ENCODE assay signal across 19 cellular contexts in the genomic region with DNA sequence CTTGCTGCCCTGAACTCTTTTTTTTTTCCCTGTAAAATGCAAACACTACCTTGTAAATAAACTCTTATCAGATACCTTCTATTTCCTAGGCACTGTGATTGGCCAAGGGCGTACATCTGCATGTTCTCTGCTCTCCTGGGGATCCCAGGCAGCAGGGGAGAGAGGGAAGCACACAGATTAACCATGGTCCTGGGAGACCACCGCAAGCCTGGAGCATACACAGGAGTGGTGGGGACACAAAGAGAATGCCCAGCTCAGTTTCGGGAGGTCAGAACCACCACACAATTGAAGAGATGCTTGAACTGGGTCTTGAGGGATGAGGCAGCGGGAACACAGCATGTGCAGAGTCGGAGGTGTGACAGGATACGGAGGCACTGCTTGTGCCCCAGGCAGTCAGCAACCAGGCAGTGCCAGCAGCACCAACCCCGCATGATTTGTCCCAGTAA. TPM values are rescaled to one million over a fixed set of nuclear protein-coding genes. Genes with fewer than 3 reads are reported as not detected.
DNase-seq lines count a peak whose midpoint lies in the region; TF ChIP-seq lines count a peak whose summit lies in the region.
"Had no signal": no experiment of that assay in that cellular context is flagged by ENCODE, and none has a peak within 500 bp of the region (broad histone marks: within the 10 kb centered on the region; RNA-seq: fewer than 3 reads in every experiment).

No MANE protein-coding gene starts in this region.

- H3K4me1 Mint-ChIP-seq in nephron progenitor cell: peaks cover 61% of the 10 kb centered on the region

- H3K27ac Mint-ChIP-seq in nephron progenitor cell: no peak overlapping the region
- H3K27ac Mint-ChIP-seq: IgD-negative memory B cell had no signal

- H3K9me3 ChIP-seq in BE2C (no peaks in the 10 kb centered on the region), mesodermal cell (ENCODE audit: control insufficient read depth, low read length) (no peaks in the 10 kb centered on the region)
- H3K9me3 ChIP-seq: HAP-1 had no signal

- WGBS in mesodermal cell (ENCODE audit: insufficient coverage in 2 of 2), 2 experiments: 87 to 93% methylated on average over 6 to 7 of the region's 7 CpGs

- H3K27me3 ChIP-seq in BE2C: no peaks in the 10 kb centered on the region

- peak; percentile 55 for DNase-seq in Ammon's horn (ENCODE audit: low spot score)
- peak; percentile 54 for DNase-seq in BE2C
- peak; percentile 77 for DNase-seq in NCI-H69 (lab: John Stamatoyannopoulos, UW)
- DNase-seq in T-helper 9 cell: no peak
- no peak for DNase-seq in NCI-H774 (lab: John Stamatoyannopoulos, UW)
- DNase-seq in foreskin melanocyte: no peak
- no peak for DNase-seq in nephron progenitor cell
- DNase-seq: ACHN, Karpas-422, NCI-H82, OCI-M1, Right ventricle myocardium superior, T-helper 1 cell had no signal

- peaks cover 9% of the 10 kb centered on the region; the same call in 1 of the 2 replicates for H3K4me1 ChIP-seq in BE2C
- peaks cover 24% of the 10 kb centered on the region for H3K4me1 ChIP-seq in mesodermal cell (ENCODE audit: control insufficient read depth, insufficient read depth, low read length, poor library complexity, severe bottlenecking)
- H3K4me1 ChIP-seq: HAP-1 had no signal

- no peak overlapping the region for H3K4me3 Mint-ChIP-seq in nephron progenitor cell

- H3K9me3 Mint-ChIP-seq in nephron progenitor cell: no peaks in the 10 kb centered on the region
- H3K9me3 Mint-ChIP-seq: CD14-positive monocyte, IgD-negative memory B cell had no signal

- H3K27ac ChIP-seq in mesodermal cell (ENCODE audit: low read depth, low read length, severe bottlenecking): peak overlapping the region; percentile 16
- H3K27ac ChIP-seq: HL-60, SK-N-MC had no signal

- TF ChIP-seq CTCF in BE2C (IDR thresholded peaks at IDR 0.05; ENCODE audit: low read depth, low read length) (no peak), nephron progenitor cell (IDR thresholded peaks at IDR 0.05) (no peak)

- H3K36me3 ChIP-seq in BE2C: no peaks in the 10 kb centered on the region
- peaks cover 6% of the 10 kb centered on the region for H3K36me3 ChIP-seq in mesodermal cell (ENCODE audit: control insufficient read depth, insufficient read depth, low read length)
- H3K36me3 ChIP-seq: HAP-1 had no signal

- H3K27me3 Mint-ChIP-seq in nephron progenitor cell (ENCODE audit: low read depth, poor library complexity): peaks cover 3% of the 10 kb centered on the region

- peak overlapping the region; percentile 34 for H3K4me3 ChIP-seq in BE2C (ENCODE audit: low read depth, low read length)
- H3K4me3 ChIP-seq in mesodermal cell (ENCODE audit: extremely low read depth, insufficient read depth, low read length, poor library complexity, severe bottlenecking): no peak overlapping the region
- H3K4me3 ChIP-seq: HAP-1, SK-N-MC had no signal

- peaks cover 6% of the 10 kb centered on the region for H3K36me3 Mint-ChIP-seq in nephron progenitor cell (ENCODE audit: low read depth)
- H3K36me3 Mint-ChIP-seq: CD14-positive monocyte, IgD-negative memory B cell had no signal

RNA-seq across cellular contexts. Expression of gene GREB1, which starts 2.1 kb away (rescaled TPM):
- polyA plus RNA-seq in BE2C (2012; ENCODE audit: insufficient read depth, insufficient read length, low read depth): 22.5 TPM
- polyA plus RNA-seq in mesodermal cell (2013, experiment 1 of 2): 19.7 TPM
- polyA plus RNA-seq in mesodermal cell (2013, experiment 2 of 2): 15.9 TPM
- polyA plus RNA-seq: CD14-positive monocyte, IgD-negative memory B cell had no signal

Comparison
In these comparisons a context has a peak if more than half of its experiments do, and no peak if none do; other contexts are left out.
1. DNase-seq: peak in Ammon's horn (single experiment), BE2C (single experiment) and NCI-H69 (single experiment); none in T-helper 9 cell (single experiment), NCI-H774 (single experiment), foreskin melanocyte (single experiment) and nephron progenitor cell (single experiment).